ENCODE assay signal across 34 cellular contexts in the genomic region with DNA sequence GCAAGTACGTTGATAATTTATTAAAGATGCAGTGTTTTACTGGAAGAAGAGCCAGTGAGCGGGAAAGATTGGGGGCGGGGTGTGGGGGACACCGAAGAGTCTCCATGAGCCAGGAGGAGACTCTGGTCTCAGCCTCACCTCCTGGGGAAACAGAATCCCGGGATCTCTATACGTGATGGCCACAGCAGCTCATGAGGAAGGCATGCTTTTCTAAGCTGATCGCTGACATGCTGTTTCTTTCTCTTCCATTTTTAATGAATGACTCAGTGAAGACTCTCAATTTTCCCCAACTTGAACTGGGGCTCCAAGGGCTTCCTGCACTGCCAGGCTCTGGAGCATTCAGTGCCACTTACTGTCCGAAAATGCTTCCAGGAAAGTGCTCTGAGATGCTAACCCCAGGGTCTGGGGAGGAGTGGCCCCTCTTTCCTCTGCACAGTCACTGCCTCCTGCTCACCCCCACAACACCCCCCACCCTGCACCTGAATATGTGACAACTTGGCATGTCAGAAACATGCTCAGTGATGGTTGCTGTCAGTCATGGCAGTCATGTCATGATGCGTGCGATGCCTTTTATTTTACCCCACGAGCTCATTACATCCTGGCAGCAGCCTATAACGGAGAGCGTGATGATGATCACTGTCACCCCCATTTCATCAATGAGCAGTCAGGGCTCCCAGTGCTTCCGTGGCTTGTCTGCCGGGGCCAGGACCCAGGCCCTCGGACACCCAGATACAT.
"Had no signal": no experiment of that assay in that cellular context is flagged by ENCODE, and none has a peak within 500 bp of the region (broad histone marks: within the 10 kb centered on the region; RNA-seq: fewer than 3 reads in every experiment).

No MANE protein-coding gene starts in this region.

- DNase-seq: activated CD4-positive, alpha-beta T cell treated with anti-CD3 and anti-CD28 coated beads for 4 hours; activated CD4-positive, alpha-beta T cell treated with anti-CD3 and anti-CD28 coated beads, Interleukin-2, amount 50 U/mL, for 4 hours; activated naive CD4-positive, alpha-beta T cell; activated T-cell treated with anti-CD3 and anti-CD28 coated beads for 4 hours; activated T-cell treated with anti-CD3 and anti-CD28 coated beads, Interleukin-2, amount 50 U/mL, for 72 hours; adrenal gland; aorta; central memory CD4-positive, alpha-beta T cell; endodermal cell; gastrocnemius medialis; glutamatergic neuron; left ventricle myocardium inferior; mucosa of descending colon; pancreas; stimulated activated CD4-positive, alpha-beta T cell treated with anti-CD3 and anti-CD28 coated beads, Interleukin-1b, Interleukin-23, amount 100 ng/mL, for 48 hours; stimulated activated CD4-positive, alpha-beta T cell treated with anti-CD3 and anti-CD28 coated beads, Interleukin-4, amount 100 ng/mL, for 4 hours; stimulated activated CD8-positive, alpha-beta memory T cell treated with anti-CD3 and anti-CD28 coated beads, Interleukin-4, amount 100 ng/mL, for 48 hours; stimulated activated naive CD8-positive, alpha-beta T cell treated with anti-CD3 and anti-CD28 coated beads, Interleukin-15, amount 100 ng/mL, for 72 hours; substantia nigra; T-helper 9 cell had no signal

- H3K27me3 ChIP-seq: gastrocnemius medialis, neutrophil, pancreas, vagina had no signal

- H3K9me3 ChIP-seq: adrenal gland, gastrocnemius medialis, left ventricle myocardium inferior, mucosa of descending colon, neutrophil, pancreas, prostate gland, vagina had no signal

- H3K27ac ChIP-seq: adrenal gland, gastrocnemius medialis, left ventricle myocardium inferior, neutrophil, pancreas, prostate gland, vagina, VCaP had no signal

- FAIRE-seq: islet of Langerhans, pancreas, TTC549 had no signal

- H3K4me1 ChIP-seq: adrenal gland, pancreas, prostate gland, vagina had no signal

- H3K36me3 Mint-ChIP-seq: activated naive CD8-positive, alpha-beta T cell; natural killer cell treated with Interleukin-12 subunit alpha and Interleukin-12 subunit beta and Interleukin-15 and Interleukin-18, amount 100 ng/mL, for 72 hours; stimulated activated memory B cell treated with anti-CD40 and anti-IgM and Interleukin-4, amounts not matched to agents 10 μg/mL and 1 μg/mL and 100 μg/mL, for 72 hours; type B pancreatic cell had no signal

- H3K36me3 ChIP-seq: adrenal gland, gastrocnemius medialis, left ventricle myocardium inferior, pancreas, prostate gland, vagina had no signal

- H3K27ac Mint-ChIP-seq: activated naive CD8-positive, alpha-beta T cell; activated T-cell treated with anti-CD3 and anti-CD28 coated beads, Interleukin-2, amount 50 U/mL, for 72 hours; dendritic cell treated with granulocyte-macrophage colony-stimulating factor and Interleukin-4, amounts not matched to agents 40 ng/mL and 50 ng/mL, for 4 days; endodermal cell; natural killer cell treated with Interleukin-12 subunit alpha and Interleukin-12 subunit beta and Interleukin-15 and Interleukin-18, amount 100 ng/mL, for 72 hours; stimulated activated memory B cell treated with anti-CD40 and anti-IgM and Interleukin-4, amounts not matched to agents 10 μg/mL and 1 μg/mL and 100 μg/mL, for 72 hours; type B pancreatic cell had no signal

- H3K9me3 Mint-ChIP-seq: activated T-cell treated with anti-CD3 and anti-CD28 coated beads, Interleukin-2, amount 50 U/mL, for 72 hours; dendritic cell treated with granulocyte-macrophage colony-stimulating factor and Interleukin-4, amounts not matched to agents 40 ng/mL and 50 ng/mL, for 4 days; endodermal cell; natural killer cell treated with Interleukin-12 subunit alpha and Interleukin-12 subunit beta and Interleukin-15 and Interleukin-18, amount 100 ng/mL, for 72 hours; stimulated activated memory B cell treated with anti-CD40 and anti-IgM and Interleukin-4, amounts not matched to agents 10 μg/mL and 1 μg/mL and 100 μg/mL, for 72 hours; stimulated activated naive CD8-positive, alpha-beta T cell treated with anti-CD3 and anti-CD28 coated beads, Interleukin-15, amount 100 ng/mL, for 72 hours; type B pancreatic cell had no signal

- H3K4me2 ChIP-seq: smooth muscle cell had no signal

- ATAC-seq: activated T-cell treated with anti-CD3 and anti-CD28 coated beads, Interleukin-2, amount 50 U/mL, for 72 hours; esophagus mucosa; gastrocnemius medialis; mucosa of descending colon; natural killer cell treated with Interleukin-12 subunit alpha and Interleukin-12 subunit beta and Interleukin-15 and Interleukin-18, amount 100 ng/mL, for 72 hours; pancreas; stimulated activated memory B cell treated with anti-CD40 and anti-IgM and Interleukin-4, amounts not matched to agents 10 μg/mL and 1 μg/mL and 100 μg/mL, for 72 hours; stimulated activated naive CD8-positive, alpha-beta T cell treated with anti-CD3 and anti-CD28 coated beads, Interleukin-15, amount 100 ng/mL, for 72 hours had no signal

- H3K4me3 ChIP-seq: adrenal gland, gastrocnemius medialis, left ventricle myocardium inferior, lung, mucosa of descending colon, pancreas, prostate gland, smooth muscle cell, vagina had no signal
